ENCODE assay signal across 19 cellular contexts in the genomic region with DNA sequence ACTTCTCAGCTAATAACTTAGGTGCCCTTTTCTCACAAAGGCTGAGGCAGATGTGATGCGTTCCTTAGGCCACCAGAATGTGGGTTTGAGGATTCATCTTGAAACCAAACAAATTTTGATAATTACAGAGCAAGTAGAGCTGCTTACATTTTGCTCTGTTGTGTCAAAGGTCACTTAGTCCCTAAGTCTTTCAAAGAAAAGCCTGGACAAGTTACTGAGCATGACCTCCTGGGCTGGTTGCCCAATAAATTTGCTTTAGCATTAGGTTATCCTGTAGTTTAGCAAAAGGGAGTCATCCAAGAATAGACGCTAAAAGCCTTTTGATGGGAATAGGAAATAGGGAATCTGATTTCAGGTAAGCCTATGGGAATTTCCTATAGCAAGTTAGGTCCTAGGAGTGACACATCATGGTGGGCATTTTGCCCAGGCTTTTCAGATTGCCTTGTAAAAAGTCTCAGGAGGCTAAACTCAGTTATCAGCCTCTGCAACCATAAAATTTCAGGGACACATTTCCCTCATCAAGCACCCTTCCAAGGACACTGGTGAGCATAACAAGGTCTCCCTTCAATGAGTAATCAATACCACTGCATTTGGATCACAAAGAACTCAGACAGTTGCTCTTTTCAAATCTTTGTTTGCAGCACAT.
A peak's percentile ranks its signal among the peaks of the same experiment; 100 is the strongest.
DNase-seq lines count a peak whose midpoint lies in the region; ATAC-seq, FAIRE-seq and TF ChIP-seq lines count a peak whose summit lies in the region.
"Had no signal": no experiment of that assay in that cellular context is flagged by ENCODE, and none has a peak within 500 bp of the region (broad histone marks: within the 10 kb centered on the region; RNA-seq: fewer than 3 reads in every experiment).

No MANE protein-coding gene starts in this region.

- no peaks in the 10 kb centered on the region for H4K20me1 ChIP-seq in mammary epithelial cell (ENCODE audit: insufficient read depth, low read length)

- H3K36me3 ChIP-seq in mammary epithelial cell (ENCODE audit: insufficient read depth, low read length) = no peaks in the 10 kb centered on the region
- no peaks in the 10 kb centered on the region for H3K36me3 ChIP-seq in pancreas
- no peaks in the 10 kb centered on the region for H3K36me3 ChIP-seq in esophagus muscularis mucosa
- H3K36me3 ChIP-seq: heart left ventricle, lower lobe of right lung had no signal

- FAIRE-seq in pancreas (lab: Jason Lieb, UNC) = no peak

- H3K36me3 Mint-ChIP-seq in WTC11 = no peaks in the 10 kb centered on the region
- H3K36me3 Mint-ChIP-seq: activated CD8-positive, alpha-beta memory T cell treated with anti-CD3 and anti-CD28 coated beads, Interleukin-2, amount 10 ng/mL, durations not matched to agents 7 days and 5 days; immature natural killer cell had no signal

- peaks cover 5% of the 10 kb centered on the region for H3K9me3 Mint-ChIP-seq in WTC11
- H3K9me3 Mint-ChIP-seq: immature natural killer cell had no signal

- CTCF ChIA-PET in mammary epithelial cell (lab: Charles Lee; ENCODE audit: low non-redundant PET) = no interaction called here
- CTCF ChIA-PET in WTC11 (lab: Charles Lee) = interaction anchor here (1.1 kb wide), 1 partner anchor 327 kb away, joined by 3 read pairs; no protein-coding TSS in a partner anchor

- in situ Hi-C loops in mammary epithelial cell (cut with MboI; ENCODE audit: low sequenced_read_pairs in 2 of 2) = no loop called here

- H3K79me2 ChIP-seq in mammary epithelial cell (ENCODE audit: insufficient read depth, low read length) = no peaks in the 10 kb centered on the region

- peaks cover 13% of the 10 kb centered on the region for H3K4me1 ChIP-seq in mammary epithelial cell (ENCODE audit: insufficient read depth, low read length)
- H3K4me1 ChIP-seq in pancreas = peaks cover 8 to 28% (median 24%) of the 10 kb centered on the region in 3 donors
- H3K4me1 ChIP-seq in esophagus muscularis mucosa = peaks cover 0 to 42% (median 29%) of the 10 kb centered on the region in 4 donors

- no peak overlapping the region for H2AFZ ChIP-seq in mammary epithelial cell (ENCODE audit: low read depth, low read length)

- H3K4me3 Mint-ChIP-seq in WTC11 = no peak overlapping the region
- H3K4me3 Mint-ChIP-seq: activated CD8-positive, alpha-beta memory T cell treated with anti-CD3 and anti-CD28 coated beads, Interleukin-2, amount 10 ng/mL, durations not matched to agents 7 days and 5 days; dendritic cell treated with granulocyte-macrophage colony-stimulating factor and Interleukin-4, amounts not matched to agents 40 ng/mL and 50 ng/mL, for 4 days; immature natural killer cell had no signal

- no peak for TF ChIP-seq CTCF in mammary epithelial cell (conservative IDR thresholded peaks at IDR 0.05 in 1 of 2, IDR thresholded peaks at IDR 0.05 in 1 of 2; ENCODE audit: extremely low read depth in 1 of 2, insufficient read depth in 1 of 2, low read depth in 1 of 2, low read length in 2 of 2)
- TF ChIP-seq CTCF in pancreas (IDR thresholded peaks at IDR 0.05) = no peak
- TF ChIP-seq CTCF in WTC11 (IDR thresholded peaks at IDR 0.05) = no peak
- no peak for TF ChIP-seq CTCF in esophagus muscularis mucosa (IDR thresholded peaks at IDR 0.05)

- dilution Hi-C loops in mammary epithelial cell (cut with HindIII; ENCODE audit: low sequenced_read_pairs) = no loop called here

- H3K27me3 ChIP-seq in mammary epithelial cell (ENCODE audit: insufficient read depth, low read length) (no peaks in the 10 kb centered on the region), pancreas (no peaks in the 10 kb centered on the region), esophagus muscularis mucosa (no peaks in the 10 kb centered on the region)
- H3K27me3 ChIP-seq: heart left ventricle had no signal

- no peak overlapping the region for H3K27ac Mint-ChIP-seq in WTC11
- H3K27ac Mint-ChIP-seq: activated CD8-positive, alpha-beta memory T cell treated with anti-CD3 and anti-CD28 coated beads, Interleukin-2, amount 10 ng/mL, durations not matched to agents 7 days and 5 days; dendritic cell treated with granulocyte-macrophage colony-stimulating factor and Interleukin-4, amounts not matched to agents 40 ng/mL and 50 ng/mL, for 4 days; immature natural killer cell had no signal

- no peaks in the 10 kb centered on the region for H3K4me1 Mint-ChIP-seq in WTC11
- H3K4me1 Mint-ChIP-seq: activated CD8-positive, alpha-beta memory T cell treated with anti-CD3 and anti-CD28 coated beads, Interleukin-2, amount 10 ng/mL, durations not matched to agents 7 days and 5 days; immature natural killer cell had no signal

- peak; percentile 31 for DNase-seq in ELR (ENCODE audit: low read depth)
- DNase-seq in M059J (ENCODE audit: low read depth) = peak; percentile 93
- DNase-seq in mammary epithelial cell = peak; percentile 69
- DNase-seq in pancreas = peak in 4 of 6 donors; percentile 8 to 26 (median 22)
- no peak for DNase-seq in DMS79 (lab: John Stamatoyannopoulos, UW)
- DNase-seq in WTC11 (ENCODE audit: low spot score) = no peak
- no peak for DNase-seq in SKM-1 treated with dmso at 0.1 percent for 144 hours (lab: John Stamatoyannopoulos, UW; ENCODE audit: unreplicated experiment)
- no peak for DNase-seq in esophagus muscularis mucosa (ENCODE audit: extremely low spot score)
- DNase-seq: activated CD4-positive, alpha-beta T cell treated with anti-CD3 and anti-CD28 coated beads for 1 hour; activated CD8-positive, alpha-beta memory T cell treated with anti-CD3 and anti-CD28 coated beads, Interleukin-2, amount 10 ng/mL, durations not matched to agents 7 days and 5 days; activated gamma-delta T cell; anterior cingulate cortex; GOT3; heart left ventricle; immature natural killer cell; lower lobe of right lung; NCI-H1436; stimulated activated CD4-positive, alpha-beta T cell treated with anti-CD3 and anti-CD28 coated beads, Interleukin-4, amount 100 ng/mL, for 24 hours had no signal

- TF ChIP-seq EP300 in esophagus muscularis mucosa (IDR thresholded peaks at IDR 0.05) = no peak

- H3K4me3 ChIP-seq in mammary epithelial cell (replicated peaks in 1 of 3; ENCODE audit: insufficient read depth in 1 of 3, low read depth in 2 of 3, low read length in 3 of 3) = no peak overlapping the region
- no peak overlapping the region for H3K4me3 ChIP-seq in pancreas
- H3K4me3 ChIP-seq in esophagus muscularis mucosa = no peak overlapping the region
- H3K4me3 ChIP-seq: heart left ventricle, lower lobe of right lung had no signal

- POLR2A ChIA-PET in WTC11 (lab: Charles Lee) = no interaction called here

- BruUV-seq in mammary epithelial cell (replicated peaks; lab: Mats Ljungman, UMichigan) = no TSS peak

- no peaks in the 10 kb centered on the region; the same call in 1 of the 2 replicates for H3K27me3 Mint-ChIP-seq in WTC11 (ENCODE audit: low read depth)
- H3K27me3 Mint-ChIP-seq: activated CD8-positive, alpha-beta memory T cell treated with anti-CD3 and anti-CD28 coated beads, Interleukin-2, amount 10 ng/mL, durations not matched to agents 7 days and 5 days; dendritic cell treated with granulocyte-macrophage colony-stimulating factor and Interleukin-4, amounts not matched to agents 40 ng/mL and 50 ng/mL, for 4 days had no signal

- H3K27ac ChIP-seq in mammary epithelial cell (ENCODE audit: insufficient read depth, low read depth, low read length) (no peak overlapping the region), pancreas (no peak overlapping the region), esophagus muscularis mucosa (replicated peaks in 1 of 4) (no peak overlapping the region)
- H3K27ac ChIP-seq: heart left ventricle, lower lobe of right lung had no signal

- intact Hi-C loops in mammary epithelial cell (cut with micrococcal nuclease) (no loop called here), pancreas (cut with DNase I) (no loop called here), esophagus muscularis mucosa (cut with DNase I) (no loop called here)

- H3K9me3 ChIP-seq in mammary epithelial cell (replicated peaks; ENCODE audit: insufficient read depth, low read length) (no peaks in the 10 kb centered on the region), pancreas (no peaks in the 10 kb centered on the region), esophagus muscularis mucosa (no peaks in the 10 kb centered on the region)
- H3K9me3 ChIP-seq: heart left ventricle, lower lobe of right lung had no signal

- TF ChIP-seq POLR2A in esophagus muscularis mucosa (IDR thresholded peaks at IDR 0.05; ENCODE audit: low read depth) = no peak

- WGBS in mammary epithelial cell (ENCODE audit: low coverage, missing lambda C conversion rate) = 100% methylated on average over 2 of the region's 2 CpGs
- 75 to 83% methylated on average over 2 of the region's 2 CpGs for WGBS in pancreas, 2 donors
- 75% methylated on average over 2 of the region's 2 CpGs for WGBS in esophagus muscularis mucosa

- no peak overlapping the region for H3K4me2 ChIP-seq in mammary epithelial cell (ENCODE audit: insufficient read depth, low read depth, low read length)

- no peak overlapping the region for H3K9ac ChIP-seq in mammary epithelial cell (ENCODE audit: insufficient read depth, low read length)

- peak in 2 of 4 donors; percentile 11 to 36 for ATAC-seq in pancreas
- no peak for ATAC-seq in WTC11
- ATAC-seq: activated CD8-positive, alpha-beta memory T cell treated with anti-CD3 and anti-CD28 coated beads, Interleukin-2, amount 10 ng/mL, durations not matched to agents 7 days and 5 days; heart left ventricle; lower lobe of right lung had no signal

TF ChIP-seq in WTC11, 78 proteins besides CTCF, POLR2A, EP300 and RAD21 (continues in another document):
- no peak for TF ChIP-seq SP1 (CRISPR knock-in tag; conservative IDR thresholded peaks at IDR 0.05)
- TF ChIP-seq, protein P1, sequence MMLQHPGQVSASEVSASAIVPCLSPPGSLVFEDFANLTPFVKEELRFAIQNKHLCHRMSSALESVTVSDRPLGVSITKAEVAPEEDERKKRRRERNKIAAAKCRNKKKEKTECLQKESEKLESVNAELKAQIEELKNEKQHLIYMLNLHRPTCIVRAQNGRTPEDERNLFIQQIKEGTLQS (CRISPR knock-in tag; conservative IDR thresholded peaks at IDR 0.05) = no peak
- TF ChIP-seq SMAD3 (CRISPR knock-in tag; IDR thresholded peaks at IDR 0.05; ENCODE audit: borderline replicate concordance) = no peak
- TF ChIP-seq ZNF138 (CRISPR knock-in tag; conservative IDR thresholded peaks at IDR 0.05) = no peak
- no peak for TF ChIP-seq FOXJ3 (CRISPR knock-in tag; IDR thresholded peaks at IDR 0.05; ENCODE audit: borderline replicate concordance)
- TF ChIP-seq GTF2I (CRISPR knock-in tag; conservative IDR thresholded peaks at IDR 0.05) = no peak
- TF ChIP-seq, protein P2, sequence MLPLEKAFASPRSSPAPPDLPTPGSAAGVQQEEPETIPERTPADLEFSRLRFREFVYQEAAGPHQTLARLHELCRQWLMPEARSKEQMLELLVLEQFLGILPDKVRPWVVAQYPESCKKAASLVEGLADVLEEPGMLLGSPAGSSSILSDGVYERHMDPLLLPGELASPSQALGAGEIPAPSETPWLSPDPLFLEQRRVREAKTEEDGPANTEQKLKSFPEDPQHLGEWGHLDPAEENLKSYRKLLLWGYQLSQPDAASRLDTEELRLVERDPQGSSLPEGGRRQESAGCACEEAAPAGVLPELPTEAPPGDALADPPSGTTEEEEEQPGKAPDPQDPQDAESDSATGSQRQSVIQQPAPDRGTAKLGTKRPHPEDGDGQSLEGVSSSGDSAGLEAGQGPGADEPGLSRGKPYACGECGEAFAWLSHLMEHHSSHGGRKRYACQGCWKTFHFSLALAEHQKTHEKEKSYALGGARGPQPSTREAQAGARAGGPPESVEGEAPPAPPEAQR (CRISPR knock-in tag; IDR thresholded peaks at IDR 0.05) = no peak

Comparison
In these comparisons a context has a peak if more than half of its experiments do, and no peak if none do; other contexts are left out.
1. DNase-seq: peak in ELR (single experiment), M059J (single experiment), mammary epithelial cell (single experiment) and pancreas (4 of 6); none in DMS79 (single experiment), WTC11 (single experiment), SKM-1 treated with dmso at 0.1 percent for 144 hours (single experiment) and esophagus muscularis mucosa (single experiment).